10 cellular contexts compared by ENCODE assay signal in genomic region chr13:28611654-28612131, GRCh38. TPM values are rescaled to one million over a fixed set of nuclear protein-coding genes. Genes with fewer than 3 reads are reported as not detected.
DNase-seq lines count a peak whose midpoint lies in the region; ATAC-seq and TF ChIP-seq lines count a peak whose summit lies in the region.
"Had no signal": no experiment of that assay in that cellular context is flagged by ENCODE, and none has a peak within 500 bp of the region (broad histone marks: within the 10 kb centered on the region; RNA-seq: fewer than 3 reads in every experiment).

No MANE protein-coding gene starts in this region.

- H3K27ac Mint-ChIP-seq in activated naive CD4-positive, alpha-beta T cell treated with anti-CD3 and anti-CD28 coated beads, Interleukin-2, amount 10 ng/mL, durations not matched to agents 7 days and 5 days: no peak overlapping the region
- no peak overlapping the region for H3K27ac Mint-ChIP-seq in activated naive CD8-positive, alpha-beta T cell treated with anti-CD3 and anti-CD28 coated beads, Interleukin-2, amount 50 U/mL, for 24 hours
- H3K27ac Mint-ChIP-seq in natural killer cell treated with Interleukin-12 subunit alpha and Interleukin-12 subunit beta and Interleukin-15 and Interleukin-18, amount 100 ng/mL, for 72 hours: peak overlapping the region; percentile 48 to 73
- no peak overlapping the region for H3K27ac Mint-ChIP-seq in glutamatergic neuron (ENCODE audit: unreplicated experiment)
- H3K27ac Mint-ChIP-seq: neural progenitor cell had no signal

- TF ChIP-seq CTCF in GM10266 (IDR thresholded peaks at IDR 0.05; ENCODE audit: control insufficient read depth, insufficient read depth, low read depth, missing control alignments): no peak
- no peak for TF ChIP-seq CTCF in glutamatergic neuron (IDR thresholded peaks at IDR 0.05; ENCODE audit: partially characterized antibody, unreplicated experiment)

- peaks cover 6% of the 10 kb centered on the region for H3K27me3 Mint-ChIP-seq in activated naive CD4-positive, alpha-beta T cell treated with anti-CD3 and anti-CD28 coated beads, Interleukin-2, amount 10 ng/mL, durations not matched to agents 7 days and 5 days
- no peaks in the 10 kb centered on the region for H3K27me3 Mint-ChIP-seq in activated naive CD8-positive, alpha-beta T cell treated with anti-CD3 and anti-CD28 coated beads, Interleukin-2, amount 50 U/mL, for 24 hours
- peaks cover 0 to 8% of the 10 kb centered on the region in 2 donors for H3K27me3 Mint-ChIP-seq in natural killer cell treated with Interleukin-12 subunit alpha and Interleukin-12 subunit beta and Interleukin-15 and Interleukin-18, amount 100 ng/mL, for 72 hours
- peaks cover 3% of the 10 kb centered on the region for H3K27me3 Mint-ChIP-seq in glutamatergic neuron (ENCODE audit: unreplicated experiment)

- peak; percentile 59 for ATAC-seq in activated naive CD8-positive, alpha-beta T cell treated with anti-CD3 and anti-CD28 coated beads, Interleukin-2, amount 50 U/mL, for 24 hours
- ATAC-seq in natural killer cell treated with Interleukin-12 subunit alpha and Interleukin-12 subunit beta and Interleukin-15 and Interleukin-18, amount 100 ng/mL, for 72 hours: peak; percentile 65 to 68

- peak; percentile 48 for DNase-seq in activated naive CD4-positive, alpha-beta T cell treated with anti-CD3 and anti-CD28 coated beads, Interleukin-2, amount 10 ng/mL, durations not matched to agents 7 days and 5 days
- no peak for DNase-seq in activated naive CD4-positive, alpha-beta T cell treated with anti-CD3 and anti-CD28 coated beads, Interleukin-2, amount 50 U/mL, for 16 hours
- DNase-seq in MV-4-11 (lab: John Stamatoyannopoulos, UW): peak; percentile 92
- no peak for DNase-seq in activated naive CD8-positive, alpha-beta T cell treated with anti-CD3 and anti-CD28 coated beads, Interleukin-2, amount 50 U/mL, for 24 hours
- no peak for DNase-seq in natural killer cell treated with Interleukin-12 subunit alpha and Interleukin-12 subunit beta and Interleukin-15 and Interleukin-18, amount 100 ng/mL, for 72 hours (ENCODE audit: low spot score)
- no peak for DNase-seq in GM10266 (ENCODE audit: extremely low spot score)
- no peak for DNase-seq in AG20443 (ENCODE audit: low spot score)
- DNase-seq in glutamatergic neuron: no peak
- DNase-seq: NCI-H510A had no signal

- CTCF ChIA-PET in activated naive CD4-positive, alpha-beta T cell treated with anti-CD3 and anti-CD28 coated beads, Interleukin-2, amount 10 ng/mL, durations not matched to agents 7 days and 5 days (lab: Charles Lee): no interaction called here

- H3K4me1 Mint-ChIP-seq in activated naive CD4-positive, alpha-beta T cell treated with anti-CD3 and anti-CD28 coated beads, Interleukin-2, amount 10 ng/mL, durations not matched to agents 7 days and 5 days: peaks cover 21% of the 10 kb centered on the region
- H3K4me1 Mint-ChIP-seq in activated naive CD8-positive, alpha-beta T cell treated with anti-CD3 and anti-CD28 coated beads, Interleukin-2, amount 50 U/mL, for 24 hours: peaks cover 28% of the 10 kb centered on the region
- H3K4me1 Mint-ChIP-seq in natural killer cell treated with Interleukin-12 subunit alpha and Interleukin-12 subunit beta and Interleukin-15 and Interleukin-18, amount 100 ng/mL, for 72 hours (ENCODE audit: low read depth in 2 of 2): peaks cover 18 to 25% of the 10 kb centered on the region in 2 donors
- H3K4me1 Mint-ChIP-seq in glutamatergic neuron (ENCODE audit: low read depth, unreplicated experiment): peaks cover 9% of the 10 kb centered on the region
- H3K4me1 Mint-ChIP-seq: neural progenitor cell had no signal

- H3K36me3 Mint-ChIP-seq in activated naive CD4-positive, alpha-beta T cell treated with anti-CD3 and anti-CD28 coated beads, Interleukin-2, amount 10 ng/mL, durations not matched to agents 7 days and 5 days: no peaks in the 10 kb centered on the region
- H3K36me3 Mint-ChIP-seq in activated naive CD8-positive, alpha-beta T cell treated with anti-CD3 and anti-CD28 coated beads, Interleukin-2, amount 50 U/mL, for 24 hours (ENCODE audit: low read depth): no peaks in the 10 kb centered on the region
- no peaks in the 10 kb centered on the region for H3K36me3 Mint-ChIP-seq in natural killer cell treated with Interleukin-12 subunit alpha and Interleukin-12 subunit beta and Interleukin-15 and Interleukin-18, amount 100 ng/mL, for 72 hours
- H3K36me3 Mint-ChIP-seq in glutamatergic neuron (ENCODE audit: unreplicated experiment): no peaks in the 10 kb centered on the region
- H3K36me3 Mint-ChIP-seq: neural progenitor cell had no signal

- no peaks in the 10 kb centered on the region for H3K9me3 Mint-ChIP-seq in activated naive CD4-positive, alpha-beta T cell treated with anti-CD3 and anti-CD28 coated beads, Interleukin-2, amount 10 ng/mL, durations not matched to agents 7 days and 5 days
- H3K9me3 Mint-ChIP-seq in activated naive CD8-positive, alpha-beta T cell treated with anti-CD3 and anti-CD28 coated beads, Interleukin-2, amount 50 U/mL, for 24 hours: no peaks in the 10 kb centered on the region
- H3K9me3 Mint-ChIP-seq in natural killer cell treated with Interleukin-12 subunit alpha and Interleukin-12 subunit beta and Interleukin-15 and Interleukin-18, amount 100 ng/mL, for 72 hours: no peaks in the 10 kb centered on the region
- no peaks in the 10 kb centered on the region for H3K9me3 Mint-ChIP-seq in glutamatergic neuron (ENCODE audit: unreplicated experiment)
- H3K9me3 Mint-ChIP-seq: neural progenitor cell had no signal

- H3K4me3 Mint-ChIP-seq in activated naive CD4-positive, alpha-beta T cell treated with anti-CD3 and anti-CD28 coated beads, Interleukin-2, amount 10 ng/mL, durations not matched to agents 7 days and 5 days: no peak overlapping the region
- no peak overlapping the region for H3K4me3 Mint-ChIP-seq in activated naive CD8-positive, alpha-beta T cell treated with anti-CD3 and anti-CD28 coated beads, Interleukin-2, amount 50 U/mL, for 24 hours
- peak overlapping the region; percentile 58 for H3K4me3 Mint-ChIP-seq in natural killer cell treated with Interleukin-12 subunit alpha and Interleukin-12 subunit beta and Interleukin-15 and Interleukin-18, amount 100 ng/mL, for 72 hours
- H3K4me3 Mint-ChIP-seq in glutamatergic neuron (ENCODE audit: unreplicated experiment): no peak overlapping the region
- H3K4me3 Mint-ChIP-seq: neural progenitor cell had no signal

RNA-seq across cellular contexts. Expression of gene POMP, which starts 47.2 kb away (rescaled TPM):
- 100 to 1,000 TPM in 1 of 2 donors, 10 to 100 TPM in 1; 75.7 to 119 TPM for total RNA-seq in natural killer cell treated with Interleukin-12 subunit alpha and Interleukin-12 subunit beta and Interleukin-15 and Interleukin-18, amount 100 ng/mL, for 72 hours
- total RNA-seq in glutamatergic neuron (ENCODE audit: unreplicated experiment): 73.6 TPM

Comparison
In these comparisons a context has a peak if more than half of its experiments do, and no peak if none do; other contexts are left out.
1. DNase-seq: peak in activated naive CD4-positive, alpha-beta T cell treated with anti-CD3 and anti-CD28 coated beads, Interleukin-2, amount 10 ng/mL, durations not matched to agents 7 days and 5 days (single experiment) and MV-4-11 (single experiment); none in activated naive CD4-positive, alpha-beta T cell treated with anti-CD3 and anti-CD28 coated beads, Interleukin-2, amount 50 U/mL, for 16 hours (single experiment), activated naive CD8-positive, alpha-beta T cell treated with anti-CD3 and anti-CD28 coated beads, Interleukin-2, amount 50 U/mL, for 24 hours (single experiment), natural killer cell treated with Interleukin-12 subunit alpha and Interleukin-12 subunit beta and Interleukin-15 and Interleukin-18, amount 100 ng/mL, for 72 hours (single experiment), GM10266 (single experiment), AG20443 (single experiment) and glutamatergic neuron (single experiment).
2. H3K27ac Mint-ChIP-seq: peak in natural killer cell treated with Interleukin-12 subunit alpha and Interleukin-12 subunit beta and Interleukin-15 and Interleukin-18, amount 100 ng/mL, for 72 hours (2 of 2); none in activated naive CD4-positive, alpha-beta T cell treated with anti-CD3 and anti-CD28 coated beads, Interleukin-2, amount 10 ng/mL, durations not matched to agents 7 days and 5 days (single experiment), activated naive CD8-positive, alpha-beta T cell treated with anti-CD3 and anti-CD28 coated beads, Interleukin-2, amount 50 U/mL, for 24 hours (single experiment) and glutamatergic neuron (single experiment).